10 cellular contexts compared by ENCODE assay signal in the genomic region with DNA sequence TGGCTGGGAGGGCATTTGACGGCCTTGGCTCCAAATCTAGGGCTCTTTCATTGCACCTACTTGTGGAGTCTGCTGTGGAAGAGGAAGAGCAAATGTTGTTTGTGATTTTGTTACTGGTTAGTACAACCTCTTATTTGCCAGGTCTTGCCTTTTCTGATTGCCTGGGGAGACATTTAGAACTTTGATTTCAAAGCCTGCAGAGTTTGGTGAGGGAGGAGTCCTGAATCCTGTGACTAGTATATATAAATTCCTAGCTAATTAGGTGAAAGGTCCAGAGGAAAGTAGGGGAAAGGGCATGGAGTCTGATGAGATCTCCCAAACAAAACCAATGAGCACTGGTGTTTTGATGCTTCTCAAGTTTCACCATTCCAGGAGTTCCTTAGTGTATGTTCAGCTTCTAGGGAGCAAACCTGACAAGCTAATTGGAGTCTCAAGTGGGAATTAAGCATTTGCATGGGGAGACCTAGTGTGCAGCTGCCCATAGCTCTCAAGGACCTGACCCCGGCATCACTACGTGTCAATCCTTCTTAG. TPM values are rescaled to one million over a fixed set of nuclear protein-coding genes. Genes with fewer than 3 reads are reported as not detected.
DNase-seq lines count a peak whose midpoint lies in the region; ATAC-seq, FAIRE-seq and TF ChIP-seq lines count a peak whose summit lies in the region.
"Had no signal": no experiment of that assay in that cellular context is flagged by ENCODE, and none has a peak within 500 bp of the region (broad histone marks: within the 10 kb centered on the region; RNA-seq: fewer than 3 reads in every experiment).

No MANE protein-coding gene starts in this region.

- POLR2A ChIA-PET in HepG2 (lab: Yijun Ruan, JAX): interaction anchor here (1.0 to 2.3 kb wide), 2 partner anchors 8 to 22 kb away, joined by 3 to 12 read pairs; no protein-coding TSS in a partner anchor

- TF ChIP-seq CTCF in AG09319 (IDR thresholded peaks at IDR 0.05; ENCODE audit: low read depth, low read length) (no peak), colonic mucosa (IDR thresholded peaks at IDR 0.05) (no peak), HepG2 (CRISPR knock-in tag; IDR thresholded peaks at IDR 0.05) (no peak)

- H4K20me1 ChIP-seq in HepG2 (ENCODE audit: insufficient read depth, low read length) (no peaks in the 10 kb centered on the region), Karpas-422 (ENCODE audit: insufficient read depth, low read depth, low read length) (no peaks in the 10 kb centered on the region)

- no peaks in the 10 kb centered on the region for H3K9me2 ChIP-seq in Karpas-422 (replicated peaks; ENCODE audit: insufficient read depth, low read length)

- TF ChIP-seq EP300 in HepG2 (IDR thresholded peaks at IDR 0.05; ENCODE audit: low read depth in 2 of 2, low read length in 2 of 2): no peak
- no peak for TF ChIP-seq EP300 in HepG2 (CRISPR knock-in tag; IDR thresholded peaks at IDR 0.05; ENCODE audit: borderline replicate concordance)

- H3K79me2 ChIP-seq in HepG2 (ENCODE audit: insufficient read depth, low read length) (no peaks in the 10 kb centered on the region), Karpas-422 (ENCODE audit: low read length) (no peaks in the 10 kb centered on the region)

- H3K27me3 ChIP-seq in colonic mucosa (no peaks in the 10 kb centered on the region), HepG2 (ENCODE audit: control insufficient read depth in 1 of 2, insufficient read depth in 2 of 2, low read length in 2 of 2) (no peaks in the 10 kb centered on the region), Karpas-422 (ENCODE audit: low read length) (no peaks in the 10 kb centered on the region)

- H3K4me2 ChIP-seq in HepG2 (ENCODE audit: low read depth, low read length): peak overlapping the region; percentile 19; the same call in 1 of the 2 replicates
- H3K4me2 ChIP-seq in Karpas-422 (ENCODE audit: low read depth, low read length, poor library complexity, severe bottlenecking): no peak overlapping the region

- H3K36me3 ChIP-seq in colonic mucosa (no peaks in the 10 kb centered on the region), HepG2 (replicated peaks in 1 of 2; ENCODE audit: control insufficient read depth in 1 of 2, insufficient read depth in 2 of 2, low read length in 2 of 2) (no peaks in the 10 kb centered on the region), Karpas-422 (ENCODE audit: insufficient read depth, low read length) (no peaks in the 10 kb centered on the region)

- peak overlapping the region in 1 of 2 donors; percentile 65 for H3K9ac ChIP-seq in colonic mucosa (ENCODE audit: low read depth in 2 of 2, low read length in 2 of 2)
- H3K9ac ChIP-seq in HepG2 (ENCODE audit: insufficient read depth, low read depth, low read length): no peak overlapping the region
- no peak overlapping the region for H3K9ac ChIP-seq in Karpas-422 (ENCODE audit: low read length)

- peak overlapping the region; percentile 29 for H3K27ac ChIP-seq in colonic mucosa
- H3K27ac ChIP-seq in HepG2 (ENCODE audit: extremely low read length, insufficient read depth, low read length): peak overlapping the region; percentile 21
- no peak overlapping the region for H3K27ac ChIP-seq in Karpas-422 (ENCODE audit: low read length)

- no peak for TF ChIP-seq POLR2A in HepG2 (IDR thresholded peaks at IDR 0.05; ENCODE audit: insufficient read depth in 1 of 2, low read depth in 2 of 2, low read length in 2 of 2)

- DNase-seq in AG09319 (ENCODE audit: extremely low read depth, low read depth) (peak; percentile 25), M059J (ENCODE audit: low read depth) (peak; percentile 72), colonic mucosa (peak; percentile 41), HepG2 (ENCODE audit: low spot score) (no peak), inferior parietal cortex (ENCODE audit: extremely low spot score) (no peak), Karpas-422 (no peak)
- no peak for DNase-seq in stimulated activated naive CD8-positive, alpha-beta T cell treated with anti-CD3 and anti-CD28 coated beads, Interleukin-15, amount 100 ng/mL, for 72 hours
- DNase-seq: CD4-positive, alpha-beta T cell had no signal

- H3K9me3 ChIP-seq in colonic mucosa (no peaks in the 10 kb centered on the region), HepG2 (ENCODE audit: low read length) (no peaks in the 10 kb centered on the region), Karpas-422 (ENCODE audit: low read length) (no peaks in the 10 kb centered on the region)

- H3K27me3 Mint-ChIP-seq in stimulated activated naive CD8-positive, alpha-beta T cell treated with anti-CD3 and anti-CD28 coated beads, Interleukin-15, amount 100 ng/mL, for 72 hours: peaks cover 16% of the 10 kb centered on the region

- CTCF ChIA-PET in HepG2 (lab: Yijun Ruan, JAX; ENCODE audit: low intra/inter-chr PET ratio, low total read pairs): no interaction called here

- no TSS peak for BruUV-seq in HepG2 (replicated peaks; lab: Mats Ljungman, UMichigan)

- TF ChIP-seq RAD21 in HepG2 (CRISPR knock-in tag; IDR thresholded peaks at IDR 0.05): no peak

- H3K4me1 ChIP-seq in colonic mucosa: no peaks in the 10 kb centered on the region
- H3K4me1 ChIP-seq in HepG2 (ENCODE audit: insufficient read depth, low read length): peaks cover 96% of the 10 kb centered on the region
- no peaks in the 10 kb centered on the region for H3K4me1 ChIP-seq in Karpas-422 (ENCODE audit: low read length)

- no peak for ATAC-seq in HepG2
- no peak for ATAC-seq in stimulated activated naive CD8-positive, alpha-beta T cell treated with anti-CD3 and anti-CD28 coated beads, Interleukin-15, amount 100 ng/mL, for 72 hours
- ATAC-seq in GM19023 (IDR thresholded peaks at IDR 0.05; ENCODE audit: unreplicated experiment): no peak

- no peak overlapping the region for H3K4me3 Mint-ChIP-seq in stimulated activated naive CD8-positive, alpha-beta T cell treated with anti-CD3 and anti-CD28 coated beads, Interleukin-15, amount 100 ng/mL, for 72 hours
- H3K4me3 Mint-ChIP-seq: CD4-positive, alpha-beta T cell had no signal

- intact Hi-C loops in colonic mucosa (cut with DNase I): no loop called here
- intact Hi-C loops in HepG2 (cut with micrococcal nuclease; ENCODE audit: unreplicated experiment): no loop called here

- no peaks in the 10 kb centered on the region for H3K4me1 Mint-ChIP-seq in stimulated activated naive CD8-positive, alpha-beta T cell treated with anti-CD3 and anti-CD28 coated beads, Interleukin-15, amount 100 ng/mL, for 72 hours

- FAIRE-seq in HepG2 (lab: Jason Lieb, UNC): peak; percentile 21

- no peaks in the 10 kb centered on the region for H3K9me3 Mint-ChIP-seq in stimulated activated naive CD8-positive, alpha-beta T cell treated with anti-CD3 and anti-CD28 coated beads, Interleukin-15, amount 100 ng/mL, for 72 hours
- H3K9me3 Mint-ChIP-seq: CD4-positive, alpha-beta T cell had no signal

- H2AFZ ChIP-seq in HepG2 (ENCODE audit: low read length) (no peak overlapping the region), Karpas-422 (ENCODE audit: low read length) (no peak overlapping the region)

- H3K27ac Mint-ChIP-seq in stimulated activated naive CD8-positive, alpha-beta T cell treated with anti-CD3 and anti-CD28 coated beads, Interleukin-15, amount 100 ng/mL, for 72 hours: no peak overlapping the region
- H3K27ac Mint-ChIP-seq: CD4-positive, alpha-beta T cell had no signal

- in situ Hi-C loops in HepG2 (cut with HindIII; ENCODE audit: extremely low pct_ligation_motif_present, low pct_unique_long_range_greater_than_20kb): no loop called here

- WGBS in HepG2 (ENCODE audit: low lambda C conversion rate): 27% methylated on average over 3 of the region's 3 CpGs

- H3K4me3 ChIP-seq in colonic mucosa: no peak overlapping the region
- H3K4me3 ChIP-seq in HepG2 (replicated peaks in 1 of 3; ENCODE audit: insufficient read depth in 1 of 3, low read depth in 2 of 3, low read length in 3 of 3): no peak overlapping the region
- no peak overlapping the region for H3K4me3 ChIP-seq in Karpas-422 (ENCODE audit: low read length)
- H3K4me3 ChIP-seq: lung had no signal

RNA-seq across cellular contexts. Expression of a gene that starts 5.1 kb away (rescaled TPM):
- total RNA-seq in M059J (2014; rRNA removed; shearing (Covaris generic)): not detected in 2 replicates
- total RNA-seq in colonic mucosa: 100 to 1,000 TPM; 271 to 374 TPM
- 1.5 and 1.6 TPM in 2 replicates for total RNA-seq in HepG2 (2016; rRNA removed; fragmentation: Illumina TruSeq; extraction: Trizol)
- 0.35 and 0.51 TPM in 2 replicates for total RNA-seq in HepG2 (2016; cell fraction: cytosol; rRNA removed; fragmentation: Illumina TruSeq; extraction: Trizol; ENCODE audit: low read depth)
- 1.1 and 1.6 TPM in 2 replicates for total RNA-seq in HepG2 (2016; cell fraction: insoluble cytoplasmic fraction; rRNA removed; fragmentation: Illumina TruSeq; extraction: Trizol)
- 0.24 and 0.28 TPM in 2 replicates for total RNA-seq in HepG2 (2016; cell fraction: membrane; rRNA removed; fragmentation: Illumina TruSeq; extraction: Trizol)
- total RNA-seq in HepG2 (2016; cell fraction: nucleus; rRNA removed; fragmentation: Illumina TruSeq; extraction: Trizol): 0.78 and 0.94 TPM in 2 replicates
- 0.44 and 0.60 TPM in 2 replicates for polyA plus RNA-seq in HepG2 (2011; rRNA removed)
- polyA plus RNA-seq in HepG2 (2011; cell fraction: cytosol; rRNA removed): 0.48 and 0.67 TPM in 2 replicates
- polyA plus RNA-seq in HepG2 (2011; cell fraction: nucleus; rRNA removed): 0.29 and 0.38 TPM in 2 replicates
- 2.2 and 17.9 TPM in 2 replicates for polyA plus RNA-seq in HepG2 (2012)
- polyA plus RNA-seq in HepG2 (2016; cell fraction: cytosol; fragmentation: Illumina TruSeq; extraction: Trizol; ENCODE audit: low read depth): 0.10 and 0.24 TPM in 2 replicates
- polyA plus RNA-seq in HepG2 (2016; cell fraction: insoluble cytoplasmic fraction; fragmentation: Illumina TruSeq; extraction: Trizol; ENCODE audit: low read depth): 1.6 TPM in 2 replicates
- 0.42 and 0.52 TPM in 2 replicates for polyA plus RNA-seq in HepG2 (2016; cell fraction: membrane; fragmentation: Illumina TruSeq; extraction: Trizol; ENCODE audit: low read depth)
- 0.81 and 1.0 TPM in 2 replicates for polyA plus RNA-seq in HepG2 (2016; cell fraction: nucleus; fragmentation: Illumina TruSeq; extraction: Trizol; ENCODE audit: insufficient read depth, low read depth)
- polyA minus RNA-seq in HepG2 (2011; rRNA and poly(A)+ RNA removed; ENCODE audit: low replicate concordance): 0.42 and 6.5 TPM in 2 replicates
- polyA minus RNA-seq in HepG2 (2011; cell fraction: cytosol; rRNA and poly(A)+ RNA removed): 0.53 and 0.99 TPM in 2 replicates
- 0.64 and 1.2 TPM in 2 replicates for polyA minus RNA-seq in HepG2 (2011; cell fraction: nucleus; rRNA and poly(A)+ RNA removed)
- total RNA-seq in Karpas-422 (2014; rRNA removed; shearing (Covaris generic); ENCODE audit: low replicate concordance): not detected in 2 replicates
- total RNA-seq: CD4-positive, alpha-beta T cell had no signal

RNA-seq across cellular contexts. Expression of a gene that starts 37.5 kb away (rescaled TPM):
- 0.17 TPM in 1 of 2 replicates, not detected in the other for total RNA-seq in M059J (2014; rRNA removed; shearing (Covaris generic))
- total RNA-seq in colonic mucosa (100 to 1,000 TPM in 1 of 2 donors, 10 to 100 TPM in 1; 90.2 to 169 TPM), HepG2 (2016; rRNA removed; fragmentation: Illumina TruSeq; extraction: Trizol) (not detected in 2 replicates)
- total RNA-seq in HepG2 (2016; cell fraction: cytosol; rRNA removed; fragmentation: Illumina TruSeq; extraction: Trizol; ENCODE audit: low read depth): not detected in 2 replicates
- total RNA-seq in HepG2 (2016; cell fraction: insoluble cytoplasmic fraction; rRNA removed; fragmentation: Illumina TruSeq; extraction: Trizol): not detected in 2 replicates
- total RNA-seq in HepG2 (2016; cell fraction: membrane; rRNA removed; fragmentation: Illumina TruSeq; extraction: Trizol): not detected in 2 replicates
- not detected in 2 replicates for total RNA-seq in HepG2 (2016; cell fraction: nucleus; rRNA removed; fragmentation: Illumina TruSeq; extraction: Trizol)
- polyA plus RNA-seq in HepG2 (2011; rRNA removed): not detected in 2 replicates
- not detected in 2 replicates for polyA plus RNA-seq in HepG2 (2011; cell fraction: cytosol; rRNA removed)
- polyA plus RNA-seq in HepG2 (2011; cell fraction: nucleus; rRNA removed): not detected in 2 replicates
- polyA plus RNA-seq in HepG2 (2012): 0.15 TPM in 1 of 2 replicates, not detected in the other
- polyA plus RNA-seq in HepG2 (2016; cell fraction: cytosol; fragmentation: Illumina TruSeq; extraction: Trizol; ENCODE audit: low read depth): not detected in 2 replicates
- not detected in 2 replicates for polyA plus RNA-seq in HepG2 (2016; cell fraction: insoluble cytoplasmic fraction; fragmentation: Illumina TruSeq; extraction: Trizol; ENCODE audit: low read depth)
- polyA plus RNA-seq in HepG2 (2016; cell fraction: membrane; fragmentation: Illumina TruSeq; extraction: Trizol; ENCODE audit: low read depth): not detected in 2 replicates
- not detected in 2 replicates for polyA plus RNA-seq in HepG2 (2016; cell fraction: nucleus; fragmentation: Illumina TruSeq; extraction: Trizol; ENCODE audit: insufficient read depth, low read depth)
- 0.09 TPM in 1 of 2 replicates, not detected in the other for polyA minus RNA-seq in HepG2 (2011; rRNA and poly(A)+ RNA removed; ENCODE audit: low replicate concordance)
- polyA minus RNA-seq in HepG2 (2011; cell fraction: cytosol; rRNA and poly(A)+ RNA removed): not detected in 2 replicates
- not detected in 2 replicates for polyA minus RNA-seq in HepG2 (2011; cell fraction: nucleus; rRNA and poly(A)+ RNA removed)
- total RNA-seq in Karpas-422 (2014; rRNA removed; shearing (Covaris generic); ENCODE audit: low replicate concordance): not detected in 2 replicates
- total RNA-seq: lung had no signal

Comparison
In these comparisons a context has a peak if more than half of its experiments do, and no peak if none do; other contexts are left out.
1. DNase-seq: peak in AG09319 (single experiment), M059J (single experiment) and colonic mucosa (single experiment); none in HepG2 (single experiment), stimulated activated naive CD8-positive, alpha-beta T cell treated with anti-CD3 and anti-CD28 coated beads, Interleukin-15, amount 100 ng/mL, for 72 hours (0 of 2), inferior parietal cortex (single experiment) and Karpas-422 (single experiment).
2. RNA of a gene that starts 5.1 kb away (total RNA-seq): 271 to 374 TPM in colonic mucosa; 0.24 to 1.6 TPM in HepG2, not detected in M059J and not detected in Karpas-422; every median in the first group is over 100 times any median in the second.
3. RNA of a gene that starts 37.5 kb away (total RNA-seq): 90.2 to 169 TPM in colonic mucosa; 0.17 TPM in M059J, not detected in HepG2 and not detected in Karpas-422; every median in the first group is over 10 times any median in the second.